8 cellular contexts compared by ENCODE assay signal in the genomic region with DNA sequence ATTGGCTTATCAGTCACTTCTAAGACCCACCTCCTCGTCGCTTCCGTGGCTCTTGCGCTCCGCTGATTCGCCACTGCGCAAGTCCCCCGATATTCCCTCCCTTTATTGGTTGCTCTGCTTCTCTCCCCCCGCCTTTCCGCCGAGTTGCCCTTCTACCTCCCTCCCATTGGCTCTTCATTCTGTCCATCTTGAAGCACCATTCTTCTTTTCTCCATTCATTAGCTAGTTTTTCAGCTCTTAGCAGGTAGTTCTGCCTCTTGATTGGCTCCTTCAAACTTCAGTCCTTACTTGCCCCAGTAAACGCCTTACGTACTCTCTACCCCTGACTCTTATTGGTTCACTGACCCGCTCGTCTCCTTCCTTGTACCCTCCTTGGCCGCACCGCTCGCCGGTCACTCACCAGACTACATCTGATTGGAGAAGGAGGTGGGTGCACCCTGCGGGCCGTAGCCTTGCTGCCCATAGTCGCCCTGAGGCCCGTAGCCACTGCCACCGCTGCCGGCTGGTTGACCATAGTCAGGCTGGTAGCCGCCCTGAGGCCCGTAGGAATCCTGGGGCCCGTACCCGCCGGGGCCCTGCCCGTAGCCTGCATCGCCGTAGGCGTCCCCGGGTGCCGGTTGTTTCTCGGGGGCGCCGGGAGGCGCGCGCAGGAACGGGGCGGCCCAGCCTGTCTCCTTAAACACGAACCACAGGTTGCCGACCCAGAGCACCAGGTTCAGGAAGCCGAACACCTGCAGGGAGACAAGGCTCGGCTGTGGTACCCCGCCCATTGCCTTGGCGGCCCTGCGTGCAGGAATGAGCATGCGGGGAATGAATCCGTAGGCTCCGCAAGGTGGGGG. TPM values are rescaled to one million over a fixed set of nuclear protein-coding genes. Genes with fewer than 3 reads are reported as not detected.
A peak's percentile ranks its signal among the peaks of the same experiment; 100 is the strongest.
DNase-seq lines count a peak whose midpoint lies in the region; ATAC-seq and TF ChIP-seq lines count a peak whose summit lies in the region.

No MANE protein-coding gene starts in this region.

- ATAC-seq in GM21717 (IDR thresholded peaks at IDR 0.05; ENCODE audit: unreplicated experiment) (peak; percentile 89), naive B cell (ENCODE audit: low read depth in 2 of 2) (peak; percentile 81 to 82)

- intact Hi-C loops in activated T-helper 1 cell treated with anti-CD3 and anti-CD28 coated beads, Interleukin-12 subunit alpha, Interleukin-12 subunit beta, Interleukin-2, Interleukin-4 antibody, amounts not matched to agents 30 ng/mL and 10 ng/mL and 1 ng/mL, durations not matched to agents 14 hours and 24 hours and 36 hours (cut with micrococcal nuclease): loop anchor here (1.0 to 5.0 kb wide), 5 partner anchors 9 to 389 kb away; a partner anchor contains a TSS

- TF ChIP-seq POLR2A in Peyer's patch (IDR thresholded peaks at IDR 0.05): peak; percentile 84 to 89

- no peaks in the 10 kb centered on the region for H3K27me3 ChIP-seq in Peyer's patch

- H3K36me3 Mint-ChIP-seq in activated T-helper 1 cell treated with anti-CD3 and anti-CD28 coated beads, Interleukin-12 subunit alpha, Interleukin-12 subunit beta, Interleukin-2, Interleukin-4 antibody, amounts not matched to agents 30 ng/mL and 10 ng/mL and 1 ng/mL, durations not matched to agents 14 hours and 24 hours and 36 hours (ENCODE audit: low read depth): peaks cover 2% of the 10 kb centered on the region
- H3K36me3 Mint-ChIP-seq in naive B cell: no peaks in the 10 kb centered on the region

- H3K9me3 Mint-ChIP-seq in activated T-helper 1 cell treated with anti-CD3 and anti-CD28 coated beads, Interleukin-12 subunit alpha, Interleukin-12 subunit beta, Interleukin-2, Interleukin-4 antibody, amounts not matched to agents 30 ng/mL and 10 ng/mL and 1 ng/mL, durations not matched to agents 14 hours and 24 hours and 36 hours: no peaks in the 10 kb centered on the region
- peaks cover 0 to 2% (median 0%) of the 10 kb centered on the region in 7 donors for H3K9me3 Mint-ChIP-seq in naive B cell

- H3K27ac Mint-ChIP-seq in activated T-helper 1 cell treated with anti-CD3 and anti-CD28 coated beads, Interleukin-12 subunit alpha, Interleukin-12 subunit beta, Interleukin-2, Interleukin-4 antibody, amounts not matched to agents 30 ng/mL and 10 ng/mL and 1 ng/mL, durations not matched to agents 14 hours and 24 hours and 36 hours: peak overlapping the region; percentile 93
- peak overlapping the region; percentile 86 to 97 (median 96) for H3K27ac Mint-ChIP-seq in naive B cell

- H3K4me3 ChIP-seq in Jurkat, Clone E6-1 (ENCODE audit: low read length): peak overlapping the region; percentile 68
- peak overlapping the region; percentile 49 to 70 (median 60) for H3K4me3 ChIP-seq in Peyer's patch

- no peaks in the 10 kb centered on the region for H3K4me1 ChIP-seq in Peyer's patch

- H3K36me3 ChIP-seq in Peyer's patch: no peaks in the 10 kb centered on the region

- no peaks in the 10 kb centered on the region for H3K27me3 Mint-ChIP-seq in activated T-helper 1 cell treated with anti-CD3 and anti-CD28 coated beads, Interleukin-12 subunit alpha, Interleukin-12 subunit beta, Interleukin-2, Interleukin-4 antibody, amounts not matched to agents 30 ng/mL and 10 ng/mL and 1 ng/mL, durations not matched to agents 14 hours and 24 hours and 36 hours (ENCODE audit: insufficient read depth)
- no peaks in the 10 kb centered on the region for H3K27me3 Mint-ChIP-seq in naive B cell

- TF ChIP-seq CTCF in Peyer's patch (IDR thresholded peaks at IDR 0.05): peak in 1 of 6 experiments; percentile 14

- H3K4me3 Mint-ChIP-seq in activated T-helper 1 cell treated with anti-CD3 and anti-CD28 coated beads, Interleukin-12 subunit alpha, Interleukin-12 subunit beta, Interleukin-2, Interleukin-4 antibody, amounts not matched to agents 30 ng/mL and 10 ng/mL and 1 ng/mL, durations not matched to agents 14 hours and 24 hours and 36 hours: peak overlapping the region; percentile 95
- H3K4me3 Mint-ChIP-seq in naive B cell: peak overlapping the region; percentile 77 to 97 (median 94)

- peaks cover 24% of the 10 kb centered on the region for H3K4me1 Mint-ChIP-seq in activated T-helper 1 cell treated with anti-CD3 and anti-CD28 coated beads, Interleukin-12 subunit alpha, Interleukin-12 subunit beta, Interleukin-2, Interleukin-4 antibody, amounts not matched to agents 30 ng/mL and 10 ng/mL and 1 ng/mL, durations not matched to agents 14 hours and 24 hours and 36 hours (ENCODE audit: low read depth)
- H3K4me1 Mint-ChIP-seq in naive B cell: peaks cover 24 to 27% (median 27%) of the 10 kb centered on the region in 3 donors

- peak overlapping the region; percentile 81 to 92 (median 84) for H3K27ac ChIP-seq in Peyer's patch

- no peaks in the 10 kb centered on the region for H3K9me3 ChIP-seq in Peyer's patch

- DNase-seq in DMS53 treated with DMSO at 0.1 percent for 48 hours (lab: John Stamatoyannopoulos, UW; ENCODE audit: unreplicated experiment) (peak; percentile 100), Peyer's patch (peak; percentile 85 to 95 (median 88)), fibroblast of gingiva (ENCODE audit: low read depth) (peak; percentile 100), naive B cell (peak; percentile 88)
- DNase-seq in Jurkat, Clone E6-1 (ENCODE audit: low read depth, low spot score): peak; percentile 99
- DNase-seq in activated T-helper 1 cell treated with anti-CD3 and anti-CD28 coated beads, Interleukin-12 subunit alpha, Interleukin-12 subunit beta, Interleukin-2, Interleukin-4 antibody, amounts not matched to agents 30 ng/mL and 10 ng/mL and 1 ng/mL, durations not matched to agents 14 hours and 24 hours and 36 hours (ENCODE audit: low spot score): peak; percentile 82
- peak; percentile 84 for DNase-seq in stimulated activated naive CD4-positive, alpha-beta T cell treated with Interleukin-2 at 50 U/mL for 16 hours (lab: John Stamatoyannopoulos, UW)

RNA-seq across cellular contexts. Expression of a gene that starts 5.1 kb away (rescaled TPM):
- 8.5 TPM for polyA plus RNA-seq in Jurkat, Clone E6-1 (2012; ENCODE audit: insufficient read depth, insufficient read length)
- 10 to 100 TPM; 22.5 to 47.0 (median 26.8) TPM for total RNA-seq in Peyer's patch
- 19.5 and 20.4 TPM in 2 replicates for total RNA-seq in activated T-helper 1 cell treated with anti-CD3 and anti-CD28 coated beads, Interleukin-12 subunit alpha, Interleukin-12 subunit beta, Interleukin-2, Interleukin-4 antibody, amounts not matched to agents 30 ng/mL and 10 ng/mL and 1 ng/mL, durations not matched to agents 14 hours and 24 hours and 36 hours
- 1 to 10 TPM in 5 of 6 donors, not detected in 1; 3.6 to 8.6 (median 5.4) TPM for polyA plus RNA-seq in naive B cell (ENCODE audit: low read depth in 6 of 6)

RNA-seq across cellular contexts. Expression of a gene that starts 8.7 kb away (rescaled TPM):
- polyA plus RNA-seq in Jurkat, Clone E6-1 (2012; ENCODE audit: insufficient read depth, insufficient read length): 2.4 TPM
- total RNA-seq in Peyer's patch: 10 to 100 TPM in 1 of 4 donors, 1 to 10 TPM in 2, not detected in 1; 5.5 to 11.0 (median 6.7) TPM
- 2.9 and 3.3 TPM in 2 replicates for total RNA-seq in activated T-helper 1 cell treated with anti-CD3 and anti-CD28 coated beads, Interleukin-12 subunit alpha, Interleukin-12 subunit beta, Interleukin-2, Interleukin-4 antibody, amounts not matched to agents 30 ng/mL and 10 ng/mL and 1 ng/mL, durations not matched to agents 14 hours and 24 hours and 36 hours
- 1 to 10 TPM in 1 of 6 donors, under 1 TPM in 4, not detected in 1; 0.15 to 1.3 (median 0.47) TPM for polyA plus RNA-seq in naive B cell (ENCODE audit: low read depth in 6 of 6)

RNA-seq across cellular contexts. Expression of a gene that starts 19.6 kb away (rescaled TPM):
- polyA plus RNA-seq in Jurkat, Clone E6-1 (2012; ENCODE audit: insufficient read depth, insufficient read length): 83.7 TPM
- 10 to 100 TPM; 16.1 to 36.6 (median 30.8) TPM for total RNA-seq in Peyer's patch
- total RNA-seq in activated T-helper 1 cell treated with anti-CD3 and anti-CD28 coated beads, Interleukin-12 subunit alpha, Interleukin-12 subunit beta, Interleukin-2, Interleukin-4 antibody, amounts not matched to agents 30 ng/mL and 10 ng/mL and 1 ng/mL, durations not matched to agents 14 hours and 24 hours and 36 hours: 72.9 and 73.2 TPM in 2 replicates
- 100 to 1,000 TPM; 110 to 208 (median 153) TPM for polyA plus RNA-seq in naive B cell (ENCODE audit: low read depth in 6 of 6)

RNA-seq across cellular contexts. Expression of a gene that starts 28.7 kb away (rescaled TPM):
- 1.6 TPM for polyA plus RNA-seq in Jurkat, Clone E6-1 (2012; ENCODE audit: insufficient read depth, insufficient read length)
- total RNA-seq in Peyer's patch: 10 to 100 TPM in 2 of 4 donors, 1 to 10 TPM in 1, not detected in 1; 5.8 to 14.4 (median 11.6) TPM
- 1.4 and 2.8 TPM in 2 replicates for total RNA-seq in activated T-helper 1 cell treated with anti-CD3 and anti-CD28 coated beads, Interleukin-12 subunit alpha, Interleukin-12 subunit beta, Interleukin-2, Interleukin-4 antibody, amounts not matched to agents 30 ng/mL and 10 ng/mL and 1 ng/mL, durations not matched to agents 14 hours and 24 hours and 36 hours
- under 1 TPM in 5 of 6 donors, not detected in 1; 0.18 to 0.96 (median 0.35) TPM for polyA plus RNA-seq in naive B cell (ENCODE audit: low read depth in 6 of 6)

RNA-seq across cellular contexts. Expression of a gene that starts 41.9 kb away (rescaled TPM):
- not detected for polyA plus RNA-seq in Jurkat, Clone E6-1 (2012; ENCODE audit: insufficient read depth, insufficient read length)
- total RNA-seq in Peyer's patch: 1 to 10 TPM; 1.7 to 2.8 (median 2.3) TPM
- 0.05 and 0.13 TPM in 2 replicates for total RNA-seq in activated T-helper 1 cell treated with anti-CD3 and anti-CD28 coated beads, Interleukin-12 subunit alpha, Interleukin-12 subunit beta, Interleukin-2, Interleukin-4 antibody, amounts not matched to agents 30 ng/mL and 10 ng/mL and 1 ng/mL, durations not matched to agents 14 hours and 24 hours and 36 hours
- under 1 TPM; 0.08 to 0.25 (median 0.14) TPM for polyA plus RNA-seq in naive B cell (ENCODE audit: low read depth in 6 of 6)

Comparison
In these comparisons a context has a peak if more than half of its experiments do, and no peak if none do; other contexts are left out.
1. Peak in every context shown above with its lines: DNase-seq, ATAC-seq, H3K4me3 ChIP-seq and H3K27ac ChIP-seq.